ENCODE assay signal across 7 cellular contexts in the genomic region with DNA sequence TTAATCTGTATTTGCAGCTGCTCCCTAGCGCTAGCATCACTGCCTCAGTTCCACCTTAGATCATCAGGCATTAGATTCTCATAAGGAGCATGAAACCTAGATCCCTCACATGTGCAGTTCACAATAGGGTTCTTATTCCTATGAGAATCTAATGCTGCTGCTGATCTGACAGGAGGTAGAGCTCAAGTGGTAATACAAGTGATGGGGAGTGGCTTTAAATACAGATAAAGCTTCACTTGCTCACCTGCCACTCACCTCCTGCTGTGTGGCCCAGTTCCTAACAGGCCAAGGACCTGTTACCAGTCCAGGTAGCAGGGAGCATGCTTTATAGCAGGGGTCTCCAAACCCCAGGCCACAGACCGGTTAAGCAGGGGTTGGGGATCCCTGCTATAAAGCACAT.
"Had no signal": no experiment of that assay in that cellular context is flagged by ENCODE, and none has a peak within 500 bp of the region (broad histone marks: within the 10 kb centered on the region; RNA-seq: fewer than 3 reads in every experiment).

No MANE protein-coding gene starts in this region.

- H3K27ac Mint-ChIP-seq: H9, IgD-negative memory B cell had no signal

- H3K4me3 ChIP-seq: GM23338 had no signal

- ATAC-seq: HepG2 had no signal

- H3K9me3 Mint-ChIP-seq: GM23338, H9, HFFc6, IgD-negative memory B cell had no signal

- H3K27ac ChIP-seq: HL-60 had no signal

- H3K4me3 Mint-ChIP-seq: GM23338, H9, IgD-negative memory B cell had no signal

- DNase-seq: H9, HCEC 1CT, HFFc6 had no signal
